8 cellular contexts compared by ENCODE assay signal in genomic region chr16:2155091-2156024, GRCh38. TPM values are rescaled to one million over a fixed set of nuclear protein-coding genes. Genes with fewer than 3 reads are reported as not detected.
A peak's percentile ranks its signal among the peaks of the same experiment; 100 is the strongest.
DNase-seq lines count a peak whose midpoint lies in the region; ATAC-seq, FAIRE-seq and TF ChIP-seq lines count a peak whose summit lies in the region.

Gene TRAF7, plus strand, starts transcription at chr16:2155782. Its CDS starts 8,139 bp downstream, at chr16:2163921.

- peak; percentile 83 for ATAC-seq in GM18502 (IDR thresholded peaks at IDR 0.05; ENCODE audit: poor library complexity, unreplicated experiment)
- ATAC-seq in HG02970 (IDR thresholded peaks at IDR 0.05; ENCODE audit: low FRiP score, unreplicated experiment), result peak; percentile 92
- peak; percentile 88 to 91 (median 89) for ATAC-seq in psoas muscle

- H3K9me3 Mint-ChIP-seq in T-helper 2 cell treated with Interferon-gamma antibody and Interleukin-4, amounts not matched to agents 5 μg/mL and 100 μg/mL, for 36 hours, result no peaks in the 10 kb centered on the region

- H3K27ac ChIP-seq in ascending aorta, result peak within 1 kb of the TSS; percentile 74 to 81
- H3K27ac ChIP-seq in right atrium auricular region, result peak within 1 kb of the TSS; percentile 66 to 82
- peak within 1 kb of the TSS; percentile 90 for H3K27ac ChIP-seq in psoas muscle

- H3K4me3 Mint-ChIP-seq in T-helper 2 cell treated with Interferon-gamma antibody and Interleukin-4, amounts not matched to agents 5 μg/mL and 100 μg/mL, for 36 hours, result peak within 1 kb of the TSS; percentile 99

- intact Hi-C loops in ascending aorta (cut with DNase I), result loop anchor here (1.0 to 10.0 kb wide), 6 partner anchors 34 to 373 kb away; partner anchors contain the start of genes ECI1, MLST8, NDUFB10 and NUBP2
- intact Hi-C loops in psoas muscle (cut with DNase I), result loop anchor here in 1 of 2 donors (5.0 kb wide), 3 partner anchors 52 to 332 kb away; partner anchors contain the start of genes ECI1 and MLST8

- peak; percentile 74 for FAIRE-seq in urothelium cell line (lab: Jason Lieb, UNC)

- WGBS in psoas muscle, 3 donors, result 0 to 1% (median 0%) methylated on average over 55 to 103 of the region's 103 CpGs

- DNase-seq in NCI-H1930 (lab: John Stamatoyannopoulos, UW) (peak; percentile 100), ascending aorta (ENCODE audit: low spot score in 2 of 2) (peak; percentile 99 to 100), right atrium auricular region (ENCODE audit: low spot score) (peak; percentile 100), psoas muscle (peak; percentile 99), urothelium cell line (ENCODE audit: low spot score) (peak; percentile 99)
- peak; percentile 98 for DNase-seq in T-helper 2 cell treated with Interferon-gamma antibody and Interleukin-4, amounts not matched to agents 5 μg/mL and 100 μg/mL, for 36 hours (ENCODE audit: low spot score)

- H3K4me1 ChIP-seq in ascending aorta (peaks cover 25 to 61% of the 10 kb centered on the region in 2 donors), right atrium auricular region (peaks cover 3 to 85% of the 10 kb centered on the region in 2 donors), psoas muscle (peaks cover 67% of the 10 kb centered on the region)

- H3K27me3 ChIP-seq in ascending aorta, result no peaks in the 10 kb centered on the region
- no peaks in the 10 kb centered on the region for H3K27me3 ChIP-seq in right atrium auricular region
- H3K27me3 ChIP-seq in psoas muscle (ENCODE audit: insufficient read depth in 3 of 3, low read length in 2 of 3), result no peaks in the 10 kb centered on the region

- H3K27ac Mint-ChIP-seq in T-helper 2 cell treated with Interferon-gamma antibody and Interleukin-4, amounts not matched to agents 5 μg/mL and 100 μg/mL, for 36 hours, result peak within 1 kb of the TSS; percentile 95

- TF ChIP-seq CTCF in ascending aorta (IDR thresholded peaks at IDR 0.05), result peak in 1 of 3 experiments; percentile 10
- no peak for TF ChIP-seq CTCF in right atrium auricular region (IDR thresholded peaks at IDR 0.05)
- TF ChIP-seq CTCF in psoas muscle (IDR thresholded peaks at IDR 0.05), result no peak

- H3K4me3 ChIP-seq in ascending aorta (peak within 1 kb of the TSS; percentile 80 to 89), right atrium auricular region (peak within 1 kb of the TSS; percentile 80 to 84), psoas muscle (peak within 1 kb of the TSS; percentile 80)

- H3K36me3 ChIP-seq in ascending aorta (peaks cover 0 to 6% of the 10 kb centered on the region in 2 donors), right atrium auricular region (peaks cover 10% of the 10 kb centered on the region), psoas muscle (ENCODE audit: insufficient read depth in 1 of 2, low read depth in 1 of 2) (peaks cover 0 to 30% of the 10 kb centered on the region in 2 donors)

- H3K9me3 ChIP-seq in ascending aorta, result no peaks in the 10 kb centered on the region
- H3K9me3 ChIP-seq in right atrium auricular region, result no peaks in the 10 kb centered on the region
- H3K9me3 ChIP-seq in psoas muscle, result no peaks in the 10 kb centered on the region

- H3K36me3 Mint-ChIP-seq in T-helper 2 cell treated with Interferon-gamma antibody and Interleukin-4, amounts not matched to agents 5 μg/mL and 100 μg/mL, for 36 hours (ENCODE audit: low read depth), result peaks cover 32% of the 10 kb centered on the region

- H3K27me3 Mint-ChIP-seq in T-helper 2 cell treated with Interferon-gamma antibody and Interleukin-4, amounts not matched to agents 5 μg/mL and 100 μg/mL, for 36 hours (ENCODE audit: low read depth), result no peaks in the 10 kb centered on the region

- H3K4me1 Mint-ChIP-seq in T-helper 2 cell treated with Interferon-gamma antibody and Interleukin-4, amounts not matched to agents 5 μg/mL and 100 μg/mL, for 36 hours (ENCODE audit: low read depth), result peaks cover 22% of the 10 kb centered on the region

RNA-seq across cellular contexts. Expression of gene TRAF7, which starts in this region (rescaled TPM):
- total RNA-seq in ascending aorta, result 39.6 TPM
- 10 to 100 TPM; 16.1 to 27.0 TPM for total RNA-seq in right atrium auricular region
- 10 to 100 TPM; 15.6 to 47.5 (median 38.9) TPM for total RNA-seq in psoas muscle
- polyA plus RNA-seq in psoas muscle, result 10 to 100 TPM; 20.8 to 39.1 (median 27.3) TPM

Comparison
In these comparisons a context has a peak if more than half of its experiments do, and no peak if none do; other contexts are left out.
1. Peak in every context shown above with its lines: DNase-seq, ATAC-seq, H3K4me3 ChIP-seq and H3K27ac ChIP-seq.